ENCODE assay signal across 14 cellular contexts in genomic region chr16:20867585-20867984, GRCh38. TPM values are rescaled to one million over a fixed set of nuclear protein-coding genes. Genes with fewer than 3 reads are reported as not detected.
DNase-seq lines count a peak whose midpoint lies in the region; ATAC-seq, FAIRE-seq and TF ChIP-seq lines count a peak whose summit lies in the region.
"Had no signal": no experiment of that assay in that cellular context is flagged by ENCODE, and none has a peak within 500 bp of the region (broad histone marks: within the 10 kb centered on the region; RNA-seq: fewer than 3 reads in every experiment).

No MANE protein-coding gene starts in this region.

- H2BK15ac ChIP-seq in H9 (ENCODE audit: low read depth, low read length): no peak overlapping the region

- H3K4me2 ChIP-seq in HepG2 (ENCODE audit: low read depth, low read length) (no peak overlapping the region), keratinocyte (ENCODE audit: control insufficient read depth, extremely low read depth, insufficient read depth, low read depth, low read length) (peak overlapping the region; percentile 35), H9 (ENCODE audit: insufficient read depth, insufficient read length, low read length) (no peak overlapping the region)

- H3K9me3 ChIP-seq in HepG2 (ENCODE audit: low read length) (no peaks in the 10 kb centered on the region), right lobe of liver (no peaks in the 10 kb centered on the region), keratinocyte (ENCODE audit: control insufficient read depth, low read depth, low read length) (no peaks in the 10 kb centered on the region), uterus (no peaks in the 10 kb centered on the region), H9 (ENCODE audit: control insufficient read depth, low read depth, low read length) (no peaks in the 10 kb centered on the region)
- H3K9me3 ChIP-seq in naive thymus-derived CD4-positive, alpha-beta T cell (ENCODE audit: control insufficient read depth in 2 of 3, low read length in 3 of 3): no peaks in the 10 kb centered on the region

- H3K9ac ChIP-seq in HepG2 (ENCODE audit: insufficient read depth, low read depth, low read length) (no peak overlapping the region), keratinocyte (ENCODE audit: control insufficient read depth, extremely low read depth, insufficient read depth, low read length) (no peak overlapping the region), H9 (ENCODE audit: extremely low read depth, insufficient read length, low read length) (no peak overlapping the region)

- dilution Hi-C loops in keratinocyte (cut with MboI; ENCODE audit: extremely low pct_ligation_motif_present, low sequenced_read_pairs): no loop called here

- FAIRE-seq in HepG2 (lab: Jason Lieb, UNC) (no peak), keratinocyte (lab: Jason Lieb, UNC) (peak; percentile 73)
- FAIRE-seq: islet of Langerhans, small intestine had no signal

- 93% methylated on average over 2 of the region's 2 CpGs for WGBS in HepG2 (ENCODE audit: low lambda C conversion rate)
- WGBS in right lobe of liver (ENCODE audit: insufficient coverage, low coverage, low lambda C conversion rate, missing lambda C conversion rate): 85% methylated on average over 2 of the region's 2 CpGs
- no CpG with 5 or more reads among the region's 2 CpGs for WGBS in H9 (ENCODE audit: extremely low coverage, insufficient read length, low lambda C conversion rate)

- H3K36me3 Mint-ChIP-seq in MCF 10A (ENCODE audit: insufficient read depth, unreplicated experiment) (peaks cover 30% of the 10 kb centered on the region), H9 (ENCODE audit: insufficient read depth in 1 of 3, low read depth in 3 of 3) (peaks cover 0 to 5% (median 4%) of the 10 kb centered on the region in 3 experiments; a peak in 4 of 7 replicates)
- H3K36me3 Mint-ChIP-seq in naive thymus-derived CD4-positive, alpha-beta T cell: peaks cover 0 to 44% (median 7%) of the 10 kb centered on the region in 5 donors

- no peak for ATAC-seq in HepG2
- ATAC-seq in right lobe of liver: no peak
- no peak for ATAC-seq in naive thymus-derived CD4-positive, alpha-beta T cell
- ATAC-seq: activated T-cell treated with anti-CD3 and anti-CD28 coated beads, Interleukin-2, amount 50 U/mL, for 72 hours had no signal

- no peak overlapping the region for H4K5ac ChIP-seq in H9 (ENCODE audit: insufficient read length, low read depth, low read length)

- H4K8ac ChIP-seq in H9 (replicated peaks; ENCODE audit: insufficient read length, low read depth, low read length): no peak overlapping the region

- H2AK5ac ChIP-seq in H9 (ENCODE audit: insufficient read length, low read length): no peak overlapping the region

- no peak overlapping the region for H2BK20ac ChIP-seq in H9 (ENCODE audit: low read depth, low read length, poor library complexity, severe bottlenecking)

- H3T11ph ChIP-seq in H9 (ENCODE audit: low read length): no peak overlapping the region

- H3K4me3 ChIP-seq in HepG2 (replicated peaks in 1 of 3; ENCODE audit: insufficient read depth in 1 of 3, low read depth in 2 of 3, low read length in 3 of 3) (no peak overlapping the region), right lobe of liver (no peak overlapping the region), keratinocyte (ENCODE audit: control insufficient read depth in 2 of 3, extremely low read depth in 1 of 3, insufficient read depth in 2 of 3, low read depth in 1 of 3, low read length in 3 of 3) (no peak overlapping the region), uterus (no peak overlapping the region)
- no peak overlapping the region for H3K4me3 ChIP-seq in naive thymus-derived CD4-positive, alpha-beta T cell (ENCODE audit: low read length)

- peak overlapping the region; percentile 64 for H3K4me3 Mint-ChIP-seq in MCF 10A (ENCODE audit: unreplicated experiment)
- no peak overlapping the region for H3K4me3 Mint-ChIP-seq in naive thymus-derived CD4-positive, alpha-beta T cell
- H3K4me3 Mint-ChIP-seq in H9: no peak overlapping the region
- H3K4me3 Mint-ChIP-seq: activated T-cell treated with anti-CD3 and anti-CD28 coated beads, Interleukin-2, amount 50 U/mL, for 72 hours; nephron had no signal

- no peak overlapping the region for H2BK120ac ChIP-seq in H9 (ENCODE audit: low read depth, low read length, poor library complexity, severe bottlenecking)

- peaks cover 7% of the 10 kb centered on the region for H3K79me1 ChIP-seq in H9 (ENCODE audit: insufficient read depth, low read depth, low read length, poor library complexity, severe bottlenecking)

- H3K27ac Mint-ChIP-seq in MCF 10A (ENCODE audit: low read depth, unreplicated experiment): peak overlapping the region; percentile 99
- H3K27ac Mint-ChIP-seq in naive thymus-derived CD4-positive, alpha-beta T cell: no peak overlapping the region
- H3K27ac Mint-ChIP-seq in H9: no peak overlapping the region

- no peak overlapping the region for H2BK12ac ChIP-seq in H9 (ENCODE audit: insufficient read length, low read depth, low read length)

- H3K27ac ChIP-seq in HepG2 (ENCODE audit: extremely low read length, insufficient read depth, low read length) (no peak overlapping the region), right lobe of liver (no peak overlapping the region), keratinocyte (ENCODE audit: control insufficient read depth, insufficient read depth, low read length) (peak overlapping the region; percentile 33), uterus (peak overlapping the region; percentile 63 to 72), H9 (ENCODE audit: insufficient read length, low read depth, low read length) (no peak overlapping the region)
- H3K27ac ChIP-seq in naive thymus-derived CD4-positive, alpha-beta T cell (ENCODE audit: low read depth, low read length): no peak overlapping the region

- peaks cover 52% of the 10 kb centered on the region for H3K4me1 ChIP-seq in HepG2 (ENCODE audit: insufficient read depth, low read length)
- peaks cover 0 to 56% (median 20%) of the 10 kb centered on the region in 4 donors for H3K4me1 ChIP-seq in right lobe of liver
- peaks cover 60% of the 10 kb centered on the region for H3K4me1 ChIP-seq in keratinocyte (ENCODE audit: control insufficient read depth, extremely low read depth, insufficient read depth, low read length)
- H3K4me1 ChIP-seq in uterus: peaks cover 0 to 31% of the 10 kb centered on the region in 2 donors
- H3K4me1 ChIP-seq in naive thymus-derived CD4-positive, alpha-beta T cell (ENCODE audit: control insufficient read depth in 2 of 2, insufficient read depth in 2 of 2, low read length in 2 of 2): no peaks in the 10 kb centered on the region
- peaks cover 3% of the 10 kb centered on the region; the same call in 1 of the 2 replicates for H3K4me1 ChIP-seq in H9 (ENCODE audit: insufficient read depth, low read length)

- no peak overlapping the region for H3K18ac ChIP-seq in H9 (ENCODE audit: insufficient read length, low read depth, low read length)

- TF ChIP-seq CTCF in HepG2 (CRISPR knock-in tag; IDR thresholded peaks at IDR 0.05) (no peak), right lobe of liver (IDR thresholded peaks at IDR 0.05) (no peak), MCF 10A (IDR thresholded peaks at IDR 0.05; ENCODE audit: unreplicated experiment) (no peak), keratinocyte (optimal IDR thresholded peaks at IDR 0.05 in 1 of 3, IDR thresholded peaks at IDR 0.05 in 1 of 3, conservative IDR thresholded peaks at IDR 0.05 in 1 of 3; ENCODE audit: extremely low read depth in 1 of 3, insufficient read depth in 2 of 3, low read length in 3 of 3) (no peak), uterus (IDR thresholded peaks at IDR 0.05) (no peak), H9 (conservative IDR thresholded peaks at IDR 0.05) (no peak)

- peaks cover 5 to 24% of the 10 kb centered on the region in 2 experiments for H3K36me3 ChIP-seq in HepG2 (replicated peaks in 1 of 2; ENCODE audit: control insufficient read depth in 1 of 2, insufficient read depth in 2 of 2, low read length in 2 of 2)
- no peaks in the 10 kb centered on the region for H3K36me3 ChIP-seq in right lobe of liver
- H3K36me3 ChIP-seq in keratinocyte (ENCODE audit: control insufficient read depth in 2 of 2, extremely low read depth in 1 of 2, insufficient read depth in 2 of 2, low read length in 2 of 2): peaks cover 0 to 5% of the 10 kb centered on the region in 2 experiments
- H3K36me3 ChIP-seq in uterus: no peaks in the 10 kb centered on the region
- peaks cover 0 to 1% (median 0%) of the 10 kb centered on the region in 3 experiments for H3K36me3 ChIP-seq in naive thymus-derived CD4-positive, alpha-beta T cell (ENCODE audit: control insufficient read depth in 2 of 3, insufficient read depth in 3 of 3, low read length in 3 of 3)

- CTCF ChIA-PET in HepG2 (lab: Yijun Ruan, JAX; ENCODE audit: low intra/inter-chr PET ratio, low total read pairs) (no interaction called here), MCF 10A (lab: Yijun Ruan, JAX) (interaction anchor here (1.0 to 3.9 kb wide), 6 partner anchors 7 to 433 kb away, joined by 4 to 31 read pairs (median 8); partner anchors contain the start of genes DCUN1D3 and LYRM1)
- CTCF ChIA-PET in naive thymus-derived CD4-positive, alpha-beta T cell (lab: Charles Lee): interaction anchor here (1.0 kb wide), 1 partner anchor 17 kb away, joined by 3 read pairs; no protein-coding TSS in a partner anchor

- H3K4ac ChIP-seq in H9 (ENCODE audit: low read depth, low read length): no peak overlapping the region

- TF ChIP-seq POLR2A in HepG2 (IDR thresholded peaks at IDR 0.05; ENCODE audit: insufficient read depth in 1 of 2, low read depth in 2 of 2, low read length in 2 of 2) (no peak), right lobe of liver (IDR thresholded peaks at IDR 0.05) (no peak), uterus (IDR thresholded peaks at IDR 0.05) (no peak)

- POLR2A ChIA-PET in HepG2 (lab: Yijun Ruan, JAX): interaction anchor here (2.0 kb wide), 1 partner anchor 32 kb away, joined by 8 read pairs; the partner anchor contains the start of genes DCUN1D3 and LYRM1
- POLR2A ChIA-PET in MCF 10A (lab: Yijun Ruan, JAX): interaction anchor here (0.7 to 13.3 kb wide), 8 partner anchors 12 to 433 kb away, joined by 3 to 343 read pairs (median 8); partner anchors contain the start of genes DCUN1D3 and LYRM1
- POLR2A ChIA-PET in naive thymus-derived CD4-positive, alpha-beta T cell (lab: Charles Lee): no interaction called here

- no peak overlapping the region for H3K56ac ChIP-seq in H9 (ENCODE audit: insufficient read length, low read depth, low read length)

- no peak for DNase-seq in HepG2 (ENCODE audit: low spot score)
- DNase-seq in right lobe of liver: no peak
- peak; percentile 49 for DNase-seq in MCF 10A (ENCODE audit: unreplicated experiment)
- DNase-seq in keratinocyte (ENCODE audit: low read depth, low spot score): no peak
- no peak for DNase-seq in uterus
- DNase-seq in naive thymus-derived CD4-positive, alpha-beta T cell: no peak
- no peak for DNase-seq in NCI-H1436 treated with DMSO at 0.1 percent for 48 hours (lab: John Stamatoyannopoulos, UW)
- no peak for DNase-seq in H9
- DNase-seq: activated CD4-positive, alpha-beta T cell treated with anti-CD3 and anti-CD28 coated beads for 1 hour; activated T-cell treated with anti-CD3 and anti-CD28 coated beads, Interleukin-2, amount 50 U/mL, for 72 hours; NCI-H1417 treated with DMSO at 0.1 percent for 48 hours had no signal

- peaks cover 7% of the 10 kb centered on the region for H3K9me1 ChIP-seq in keratinocyte (ENCODE audit: control insufficient read depth, extremely low read depth, insufficient read depth, low read length)

- no peak overlapping the region for H4K91ac ChIP-seq in H9 (ENCODE audit: insufficient read length, low read depth, low read length)

- H3K79me2 ChIP-seq in HepG2 (ENCODE audit: insufficient read depth, low read length): peaks cover 86% of the 10 kb centered on the region
- H3K79me2 ChIP-seq in keratinocyte (ENCODE audit: control insufficient read depth, insufficient read depth, low read length): peaks cover 70% of the 10 kb centered on the region
- peaks cover 6% of the 10 kb centered on the region; the same call in 1 of the 2 replicates for H3K79me2 ChIP-seq in H9 (ENCODE audit: insufficient read depth, low read length)

- no peak overlapping the region for H2BK5ac ChIP-seq in H9 (ENCODE audit: insufficient read length, low read length)

- no peak overlapping the region for H3K14ac ChIP-seq in H9 (ENCODE audit: insufficient read depth, low read length)

- in situ Hi-C loops in HepG2 (cut with HindIII; ENCODE audit: extremely low pct_ligation_motif_present, low pct_unique_long_range_greater_than_20kb): no loop called here

- intact Hi-C loops in HepG2 (cut with micrococcal nuclease; ENCODE audit: unreplicated experiment): loop anchor here (5.0 kb wide), 1 partner anchor 60 kb away; no protein-coding TSS in a partner anchor
- intact Hi-C loops in right lobe of liver (cut with DNase I): no loop called here
- intact Hi-C loops in MCF 10A (cut with micrococcal nuclease): no loop called here
- intact Hi-C loops in uterus (cut with DNase I; ENCODE audit: low total_unique reads): no loop called here
- intact Hi-C loops in naive thymus-derived CD4-positive, alpha-beta T cell (cut with micrococcal nuclease): no loop called here

- H3K23ac ChIP-seq in H9 (ENCODE audit: insufficient read length, low read depth, low read length): no peak overlapping the region

- H3K27me3 Mint-ChIP-seq in MCF 10A (ENCODE audit: insufficient read depth, unreplicated experiment) (no peaks in the 10 kb centered on the region), H9 (ENCODE audit: low read depth) (no peaks in the 10 kb centered on the region)
- H3K27me3 Mint-ChIP-seq in naive thymus-derived CD4-positive, alpha-beta T cell: no peaks in the 10 kb centered on the region

- BruUV-seq in HepG2 (replicated peaks; lab: Mats Ljungman, UMichigan) (no TSS peak), MCF 10A (replicated peaks; lab: Mats Ljungman, UMichigan) (no TSS peak)

- H2AFZ ChIP-seq in HepG2 (ENCODE audit: low read length): no peak overlapping the region
- no peak overlapping the region for H2AFZ ChIP-seq in keratinocyte (ENCODE audit: control insufficient read depth, low read length)
- no peak overlapping the region for H2AFZ ChIP-seq in H9 (ENCODE audit: low read length)

- peaks cover 13% of the 10 kb centered on the region; the same call in 1 of the 2 replicates for H4K20me1 ChIP-seq in HepG2 (ENCODE audit: insufficient read depth, low read length)
- H4K20me1 ChIP-seq in keratinocyte (ENCODE audit: control insufficient read depth, extremely low read depth, insufficient read depth, low read length): no peaks in the 10 kb centered on the region
- no peaks in the 10 kb centered on the region for H4K20me1 ChIP-seq in H9 (ENCODE audit: control insufficient read depth, insufficient read depth, insufficient read length)

- H3K27me3 ChIP-seq in HepG2 (ENCODE audit: control insufficient read depth in 1 of 2, insufficient read depth in 2 of 2, low read length in 2 of 2) (no peaks in the 10 kb centered on the region), right lobe of liver (no peaks in the 10 kb centered on the region), keratinocyte (ENCODE audit: control insufficient read depth, extremely low read depth, insufficient read depth, low read length) (no peaks in the 10 kb centered on the region), uterus (no peaks in the 10 kb centered on the region), H9 (ENCODE audit: insufficient read depth, low read length) (no peaks in the 10 kb centered on the region)
- no peaks in the 10 kb centered on the region for H3K27me3 ChIP-seq in naive thymus-derived CD4-positive, alpha-beta T cell (ENCODE audit: control insufficient read depth in 2 of 2, insufficient read depth in 2 of 2, low read length in 2 of 2)

- H3K9me3 Mint-ChIP-seq in MCF 10A (ENCODE audit: unreplicated experiment) (no peaks in the 10 kb centered on the region), H9 (no peaks in the 10 kb centered on the region)
- peaks cover 0 to 3% (median 0%) of the 10 kb centered on the region in 11 donors for H3K9me3 Mint-ChIP-seq in naive thymus-derived CD4-positive, alpha-beta T cell
- H3K9me3 Mint-ChIP-seq: activated T-cell treated with anti-CD3 and anti-CD28 coated beads, Interleukin-2, amount 50 U/mL, for 72 hours; nephron had no signal

- H3K4me1 Mint-ChIP-seq in MCF 10A (ENCODE audit: insufficient read depth, unreplicated experiment) (peaks cover 63% of the 10 kb centered on the region), H9 (peaks cover 28 to 34% of the 10 kb centered on the region in 2 experiments)
- peaks cover 12 to 70% (median 23%) of the 10 kb centered on the region in 7 donors for H3K4me1 Mint-ChIP-seq in naive thymus-derived CD4-positive, alpha-beta T cell

- no peak for TF ChIP-seq RAD21 in HepG2 (CRISPR knock-in tag; IDR thresholded peaks at IDR 0.05)

- TF ChIP-seq EP300 in HepG2 (IDR thresholded peaks at IDR 0.05; ENCODE audit: low read depth in 2 of 2, low read length in 2 of 2) (no peak), HepG2 (CRISPR knock-in tag; IDR thresholded peaks at IDR 0.05; ENCODE audit: borderline replicate concordance) (no peak)

- no peaks in the 10 kb centered on the region for H3K23me2 ChIP-seq in H9 (ENCODE audit: insufficient read length, low read depth, low read length, poor library complexity, severe bottlenecking)

RNA-seq across cellular contexts. Expression of gene DCUN1D3, which starts 32.6 kb away (rescaled TPM):
- 19.3 and 26.1 TPM in 2 replicates for total RNA-seq in HepG2 (2016; rRNA removed; fragmentation: Illumina TruSeq; extraction: Trizol)
- 5.0 and 5.9 TPM in 2 replicates for total RNA-seq in HepG2 (2016; cell fraction: cytosol; rRNA removed; fragmentation: Illumina TruSeq; extraction: Trizol; ENCODE audit: low read depth)
- 19.9 and 24.5 TPM in 2 replicates for total RNA-seq in HepG2 (2016; cell fraction: insoluble cytoplasmic fraction; rRNA removed; fragmentation: Illumina TruSeq; extraction: Trizol)
- total RNA-seq in HepG2 (2016; cell fraction: membrane; rRNA removed; fragmentation: Illumina TruSeq; extraction: Trizol): 16.0 and 17.0 TPM in 2 replicates
- 14.7 and 15.1 TPM in 2 replicates for total RNA-seq in HepG2 (2016; cell fraction: nucleus; rRNA removed; fragmentation: Illumina TruSeq; extraction: Trizol)
- 5.0 and 6.3 TPM in 2 replicates for polyA plus RNA-seq in HepG2 (2011; rRNA removed)
- 3.9 and 4.7 TPM in 2 replicates for polyA plus RNA-seq in HepG2 (2011; cell fraction: cytosol; rRNA removed)
- polyA plus RNA-seq in HepG2 (2011; cell fraction: nucleus; rRNA removed): 12.3 and 12.9 TPM in 2 replicates
- 5.8 and 5.9 TPM in 2 replicates for polyA plus RNA-seq in HepG2 (2012)
- 0.90 and 1.3 TPM in 2 replicates for polyA plus RNA-seq in HepG2 (2016; cell fraction: cytosol; fragmentation: Illumina TruSeq; extraction: Trizol; ENCODE audit: low read depth)
- polyA plus RNA-seq in HepG2 (2016; cell fraction: insoluble cytoplasmic fraction; fragmentation: Illumina TruSeq; extraction: Trizol; ENCODE audit: low read depth): 10.0 and 11.9 TPM in 2 replicates
- polyA plus RNA-seq in HepG2 (2016; cell fraction: membrane; fragmentation: Illumina TruSeq; extraction: Trizol; ENCODE audit: low read depth): 4.5 and 5.0 TPM in 2 replicates
- polyA plus RNA-seq in HepG2 (2016; cell fraction: nucleus; fragmentation: Illumina TruSeq; extraction: Trizol; ENCODE audit: insufficient read depth, low read depth): 19.3 and 20.7 TPM in 2 replicates
- 4.9 and 13.7 TPM in 2 replicates for polyA minus RNA-seq in HepG2 (2011; rRNA and poly(A)+ RNA removed; ENCODE audit: low replicate concordance)
- polyA minus RNA-seq in HepG2 (2011; cell fraction: cytosol; rRNA and poly(A)+ RNA removed): 9.6 and 11.5 TPM in 2 replicates
- 39.1 and 40.5 TPM in 2 replicates for polyA minus RNA-seq in HepG2 (2011; cell fraction: nucleus; rRNA and poly(A)+ RNA removed)
- 10 to 100 TPM; 10.3 to 15.1 (median 13.8) TPM for total RNA-seq in right lobe of liver
- total RNA-seq in MCF 10A (2022): 31.0 and 31.7 TPM in 2 replicates
- polyA plus RNA-seq in keratinocyte: 8.0 to 10.0 TPM (median 9.4 TPM) in 3 replicates
- 14.8 TPM for polyA plus RNA-seq in keratinocyte (2011; ENCODE audit: low read depth)
- 7.1 and 9.8 TPM in 2 replicates for polyA plus RNA-seq in keratinocyte (2011; cell fraction: cytosol; rRNA removed)
- polyA plus RNA-seq in keratinocyte (2011; cell fraction: nucleus; rRNA removed): 12.2 and 15.4 TPM in 2 replicates
- polyA plus RNA-seq in keratinocyte (2012; ENCODE audit: low replicate concordance): 11.5 and 28.0 TPM in 2 replicates
- polyA minus RNA-seq in keratinocyte: 18.5 to 29.4 TPM (median 27.1 TPM) in 3 replicates
- polyA minus RNA-seq in keratinocyte (2011; cell fraction: cytosol; rRNA and poly(A)+ RNA removed): 14.8 TPM
- polyA minus RNA-seq in keratinocyte (2011; cell fraction: nucleus; rRNA and poly(A)+ RNA removed): 13.1 and 21.9 TPM in 2 replicates
- total RNA-seq in uterus: 10 to 100 TPM; 14.7 to 38.0 (median 21.5) TPM
- 10 to 100 TPM in 1 of 5 experiments, 1 to 10 TPM in 4; 4.0 to 15.7 (median 6.5) TPM for total RNA-seq in naive thymus-derived CD4-positive, alpha-beta T cell
- polyA plus RNA-seq in naive thymus-derived CD4-positive, alpha-beta T cell: 1 to 10 TPM in 1 of 2 donors, under 1 TPM in 1; 0.82 to 1.4 TPM
- total RNA-seq in H9 (2021): 16.1 and 17.7 TPM in 2 replicates

RNA-seq across cellular contexts. Expression of gene LYRM1, which starts 33.0 kb away (rescaled TPM):
- total RNA-seq in HepG2 (2016; rRNA removed; fragmentation: Illumina TruSeq; extraction: Trizol) (82.6 and 106 TPM in 2 replicates), right lobe of liver (100 to 1,000 TPM in 1 of 6 experiments, 10 to 100 TPM in 5; 32.4 to 102 (median 37.9) TPM), MCF 10A (2022) (67.3 and 92.8 TPM in 2 replicates), uterus (100 to 1,000 TPM in 1 of 4 donors, 10 to 100 TPM in 3; 40.0 to 201 (median 51.0) TPM), H9 (2021) (9.6 and 10.6 TPM in 2 replicates)
- total RNA-seq in HepG2 (2016; cell fraction: cytosol; rRNA removed; fragmentation: Illumina TruSeq; extraction: Trizol; ENCODE audit: low read depth): 95.5 and 110 TPM in 2 replicates
- 87.8 and 105 TPM in 2 replicates for total RNA-seq in HepG2 (2016; cell fraction: insoluble cytoplasmic fraction; rRNA removed; fragmentation: Illumina TruSeq; extraction: Trizol)
- total RNA-seq in HepG2 (2016; cell fraction: membrane; rRNA removed; fragmentation: Illumina TruSeq; extraction: Trizol): 174 and 185 TPM in 2 replicates
- 39.6 and 43.2 TPM in 2 replicates for total RNA-seq in HepG2 (2016; cell fraction: nucleus; rRNA removed; fragmentation: Illumina TruSeq; extraction: Trizol)
- polyA plus RNA-seq in HepG2 (2011; rRNA removed) (46.1 and 59.2 TPM in 2 replicates), keratinocyte (13.1 to 27.1 TPM (median 21.7 TPM) in 3 replicates)
- 37.9 and 54.1 TPM in 2 replicates for polyA plus RNA-seq in HepG2 (2011; cell fraction: cytosol; rRNA removed)
- 18.8 and 19.1 TPM in 2 replicates for polyA plus RNA-seq in HepG2 (2011; cell fraction: nucleus; rRNA removed)
- polyA plus RNA-seq in HepG2 (2012): 51.6 and 58.6 TPM in 2 replicates
- polyA plus RNA-seq in HepG2 (2016; cell fraction: cytosol; fragmentation: Illumina TruSeq; extraction: Trizol; ENCODE audit: low read depth): 162 and 195 TPM in 2 replicates
- polyA plus RNA-seq in HepG2 (2016; cell fraction: insoluble cytoplasmic fraction; fragmentation: Illumina TruSeq; extraction: Trizol; ENCODE audit: low read depth): 151 and 158 TPM in 2 replicates
- 245 TPM in 2 replicates for polyA plus RNA-seq in HepG2 (2016; cell fraction: membrane; fragmentation: Illumina TruSeq; extraction: Trizol; ENCODE audit: low read depth)
- 81.9 and 88.0 TPM in 2 replicates for polyA plus RNA-seq in HepG2 (2016; cell fraction: nucleus; fragmentation: Illumina TruSeq; extraction: Trizol; ENCODE audit: insufficient read depth, low read depth)
- polyA minus RNA-seq in HepG2 (2011; rRNA and poly(A)+ RNA removed; ENCODE audit: low replicate concordance): 6.1 and 16.0 TPM in 2 replicates
- 23.7 and 24.1 TPM in 2 replicates for polyA minus RNA-seq in HepG2 (2011; cell fraction: cytosol; rRNA and poly(A)+ RNA removed)
- 16.4 and 21.4 TPM in 2 replicates for polyA minus RNA-seq in HepG2 (2011; cell fraction: nucleus; rRNA and poly(A)+ RNA removed)
- 13.0 TPM for polyA plus RNA-seq in keratinocyte (2011; ENCODE audit: low read depth)
- polyA plus RNA-seq in keratinocyte (2011; cell fraction: cytosol; rRNA removed): 19.7 and 28.4 TPM in 2 replicates
- polyA plus RNA-seq in keratinocyte (2011; cell fraction: nucleus; rRNA removed): 6.4 and 10.7 TPM in 2 replicates
- 22.6 and 25.4 TPM in 2 replicates for polyA plus RNA-seq in keratinocyte (2012; ENCODE audit: low replicate concordance)
- polyA minus RNA-seq in keratinocyte: 2.3 to 12.0 TPM (median 5.1 TPM) in 3 replicates
- 16.9 TPM for polyA minus RNA-seq in keratinocyte (2011; cell fraction: cytosol; rRNA and poly(A)+ RNA removed)
- polyA minus RNA-seq in keratinocyte (2011; cell fraction: nucleus; rRNA and poly(A)+ RNA removed): 0.85 and 1.8 TPM in 2 replicates
- total RNA-seq in naive thymus-derived CD4-positive, alpha-beta T cell: 10 to 100 TPM; 13.4 to 29.1 (median 20.0) TPM
- 10 to 100 TPM; 33.3 to 43.8 TPM for polyA plus RNA-seq in naive thymus-derived CD4-positive, alpha-beta T cell

Comparison
In these comparisons a context has a peak if more than half of its experiments do, and no peak if none do; other contexts are left out.
1. H3K27ac ChIP-seq: peak in keratinocyte (single experiment) and uterus (2 of 2); none in HepG2 (single experiment), right lobe of liver (0 of 3), naive thymus-derived CD4-positive, alpha-beta T cell (single experiment) and H9 (single experiment).